ENCODE assay signal across 19 cellular contexts in genomic region chr1:56074357-56074717, GRCh38.
A peak's percentile ranks its signal among the peaks of the same experiment; 100 is the strongest.
DNase-seq lines count a peak whose midpoint lies in the region; ATAC-seq lines count a peak whose summit lies in the region.
"Had no signal": no experiment of that assay in that cellular context is flagged by ENCODE, and none has a peak within 500 bp of the region (broad histone marks: within the 10 kb centered on the region; RNA-seq: fewer than 3 reads in every experiment).

No MANE protein-coding gene starts in this region.

- H3K36me3 ChIP-seq in stomach smooth muscle (ENCODE audit: control insufficient read depth in 2 of 2, insufficient read depth in 2 of 2, low read length in 2 of 2), result no peaks in the 10 kb centered on the region
- H3K36me3 ChIP-seq: neural progenitor cell, Peyer's patch, SJSA1 had no signal

- 26% methylated on average over 3 of the region's 3 CpGs for WGBS in right cardiac atrium

- H3K4me3 ChIP-seq in right cardiac atrium (ENCODE audit: low read length), result no peak overlapping the region
- H3K4me3 ChIP-seq in stomach smooth muscle (ENCODE audit: low read length in 2 of 2), result no peak overlapping the region
- H3K4me3 ChIP-seq: mucosa of descending colon, neural progenitor cell, Peyer's patch, SJSA1 had no signal

- H3K27me3 ChIP-seq in right cardiac atrium (ENCODE audit: control insufficient read depth, insufficient read depth) (no peaks in the 10 kb centered on the region), stomach smooth muscle (ENCODE audit: control insufficient read depth in 1 of 2, insufficient read depth in 2 of 2, low read length in 2 of 2) (no peaks in the 10 kb centered on the region)
- H3K27me3 ChIP-seq: neural progenitor cell, Peyer's patch, SJSA1 had no signal

- H3K9me3 ChIP-seq in right cardiac atrium (ENCODE audit: control insufficient read depth, low read length) (no peaks in the 10 kb centered on the region), stomach smooth muscle (ENCODE audit: control insufficient read depth in 2 of 2, low read length in 2 of 2) (no peaks in the 10 kb centered on the region)
- H3K9me3 ChIP-seq: mucosa of descending colon, Peyer's patch, SJSA1 had no signal

- H3K27ac ChIP-seq in right cardiac atrium (ENCODE audit: low read length) (peak overlapping the region; percentile 36), stomach smooth muscle (ENCODE audit: low read length) (peak overlapping the region; percentile 26)
- H3K27ac ChIP-seq: C4-2B, neural progenitor cell, SJSA1 had no signal

- DNase-seq in NCI-H2029 (lab: John Stamatoyannopoulos, UW), result peak; percentile 91
- peak; percentile 75 for DNase-seq in dermis blood vessel endothelial cell
- peak; percentile 25 to 64 (median 27) for DNase-seq in right cardiac atrium
- DNase-seq in iPS-NIHi11 (ENCODE audit: low spot score), result no peak
- no peak for DNase-seq in activated T-cell treated with anti-CD3 and anti-CD28 coated beads, Interleukin-2, amount 50 U/mL, for 1 hour
- DNase-seq in stimulated activated CD4-positive, alpha-beta T cell treated with anti-CD3 and anti-CD28 coated beads, Interleukin-4, amount 100 ng/mL, for 24 hours, result no peak
- DNase-seq: activated T-cell treated with anti-CD3 and anti-CD28 coated beads, Interleukin-2, amount 50 U/mL, for 72 hours; effector memory CD8-positive, alpha-beta T cell; NCI-H1105; NCI-H2081 treated with DMSO at 0.1 percent for 48 hours; NK-92 treated with Interleukin-12 subunit alpha and Interleukin-12 subunit beta, amount 100 ng/mL, for 24 hours; T-helper 1 cell had no signal

- intact Hi-C loops in right cardiac atrium (cut with DNase I), result no loop called here

- ATAC-seq in right cardiac atrium, result peak; percentile 71 to 81
- no peak for ATAC-seq in GM21529 (IDR thresholded peaks at IDR 0.05; ENCODE audit: unreplicated experiment)
- ATAC-seq: activated T-cell treated with anti-CD3 and anti-CD28 coated beads, Interleukin-2, amount 50 U/mL, for 72 hours; effector memory CD8-positive, alpha-beta T cell had no signal

- H3K4me1 ChIP-seq in right cardiac atrium (ENCODE audit: control insufficient read depth, insufficient read depth, low read length) (peaks cover 5% of the 10 kb centered on the region), stomach smooth muscle (ENCODE audit: control insufficient read depth, insufficient read depth, low read length) (peaks cover 6% of the 10 kb centered on the region)
- H3K4me1 ChIP-seq: neural progenitor cell, Peyer's patch had no signal

- H3K9ac ChIP-seq in stomach smooth muscle (ENCODE audit: low read length in 2 of 2), result no peak overlapping the region
- H3K9ac ChIP-seq: neural progenitor cell had no signal

Comparison
In these comparisons a context has a peak if more than half of its experiments do, and no peak if none do; other contexts are left out.
1. DNase-seq: peak in NCI-H2029 (single experiment), dermis blood vessel endothelial cell (single experiment) and right cardiac atrium (3 of 3); none in iPS-NIHi11 (single experiment), activated T-cell treated with anti-CD3 and anti-CD28 coated beads, Interleukin-2, amount 50 U/mL, for 1 hour (single experiment) and stimulated activated CD4-positive, alpha-beta T cell treated with anti-CD3 and anti-CD28 coated beads, Interleukin-4, amount 100 ng/mL, for 24 hours (single experiment).